Comparison of ENCODE assay signal across 18 cellular contexts in genomic region chr9:121527371-121527770, GRCh38. TPM values are rescaled to one million over a fixed set of nuclear protein-coding genes. Genes with fewer than 3 reads are reported as not detected.
DNase-seq lines count a peak whose midpoint lies in the region; ATAC-seq and TF ChIP-seq lines count a peak whose summit lies in the region.
"Had no signal": no experiment of that assay in that cellular context is flagged by ENCODE, and none has a peak within 500 bp of the region (broad histone marks: within the 10 kb centered on the region; RNA-seq: fewer than 3 reads in every experiment).

No MANE protein-coding gene starts in this region.

- H4K8ac ChIP-seq in trophoblast cell (ENCODE audit: low read depth, low read length) = peak overlapping the region; percentile 7

- H3K9me3 ChIP-seq in right atrium auricular region (no peaks in the 10 kb centered on the region), trophoblast cell (ENCODE audit: insufficient read depth, low read depth, low read length) (peaks cover 5% of the 10 kb centered on the region)
- H3K9me3 ChIP-seq: A549, HAP-1 had no signal

- no peaks in the 10 kb centered on the region for H3K36me3 ChIP-seq in right atrium auricular region
- H3K36me3 ChIP-seq in trophoblast cell (ENCODE audit: control insufficient read depth in 1 of 2, insufficient read depth in 2 of 2, low read length in 2 of 2) = no peaks in the 10 kb centered on the region
- H3K36me3 ChIP-seq: BLaER1, HAP-1 had no signal

- H2AFZ ChIP-seq in trophoblast cell (ENCODE audit: insufficient read depth, low read length, poor library complexity) = peak overlapping the region; percentile 40
- H2AFZ ChIP-seq: GM23248 had no signal

- peak overlapping the region; percentile 76 for H3K18ac ChIP-seq in trophoblast cell (ENCODE audit: low read length)

- peaks cover 17% of the 10 kb centered on the region for H3K79me1 ChIP-seq in trophoblast cell (ENCODE audit: low read length)

- H3K14ac ChIP-seq in trophoblast cell (ENCODE audit: low read length) = peak overlapping the region; percentile 88

- peak overlapping the region; percentile 99 for H2BK12ac ChIP-seq in trophoblast cell (ENCODE audit: low read length)

- DNase-seq in Right ventricle myocardium inferior (ENCODE audit: missing footprints) = no peak
- no peak for DNase-seq in cardiac septum (ENCODE audit: low spot score)
- no peak for DNase-seq in right atrium auricular region (ENCODE audit: low spot score)
- no peak for DNase-seq in trophoblast cell
- no peak for DNase-seq in Kasumi-1 (lab: John Stamatoyannopoulos, UW)
- no peak for DNase-seq in AG20443 (ENCODE audit: low spot score)
- DNase-seq in activated CD4-positive, alpha-beta T cell treated with anti-CD3 and anti-CD28 coated beads for 1 hour = no peak
- DNase-seq: Calu3; CD4-positive, alpha-beta memory T cell; DMS79 treated with DMSO at 0.1 percent for 48 hours; GF-D8; GM23248 had no signal

- no peaks in the 10 kb centered on the region for H3K27me3 ChIP-seq in right atrium auricular region
- H3K27me3 ChIP-seq in trophoblast cell (ENCODE audit: insufficient read depth, low read length) = no peaks in the 10 kb centered on the region
- H3K27me3 ChIP-seq: BLaER1 had no signal

- H3K27ac ChIP-seq in right atrium auricular region (peak overlapping the region; percentile 32 to 60), trophoblast cell (ENCODE audit: low read depth, low read length) (peak overlapping the region; percentile 2)
- H3K27ac ChIP-seq: 22Rv1, A549, BLaER1, GM23248 had no signal

- H4K91ac ChIP-seq in trophoblast cell (ENCODE audit: low read depth, low read length) = peak overlapping the region; percentile 59

- ATAC-seq in Right ventricle myocardium inferior (peak; percentile 73), GM19467 (IDR thresholded peaks at IDR 0.05; ENCODE audit: unreplicated experiment) (no peak)
- ATAC-seq: A549 had no signal

- WGBS in trophoblast cell (ENCODE audit: extremely low coverage, insufficient coverage, insufficient read length) = no CpG with 5 or more reads among the region's 16 CpGs

- peaks cover 5% of the 10 kb centered on the region for H3K79me2 ChIP-seq in trophoblast cell (ENCODE audit: control insufficient read depth, insufficient read depth, low read length, poor library complexity)

- no peak overlapping the region for H3K23ac ChIP-seq in trophoblast cell (ENCODE audit: low read length)

- peak overlapping the region; percentile 23 for H2BK120ac ChIP-seq in trophoblast cell (ENCODE audit: insufficient read depth, low read length, poor library complexity)

- H2AK5ac ChIP-seq in trophoblast cell (ENCODE audit: low read length) = peak overlapping the region; percentile 89

- TF ChIP-seq CTCF in right atrium auricular region (IDR thresholded peaks at IDR 0.05) = no peak

- H3K4me3 ChIP-seq in right atrium auricular region = no peak overlapping the region
- no peak overlapping the region for H3K4me3 ChIP-seq in trophoblast cell (ENCODE audit: low read depth, low read length)
- H3K4me3 ChIP-seq: A549, BLaER1, GM23248, HAP-1 had no signal

- peak overlapping the region; percentile 29 for H3K4ac ChIP-seq in trophoblast cell (ENCODE audit: low read depth, low read length)

- H3K4me1 ChIP-seq in right atrium auricular region (peaks cover 0 to 23% of the 10 kb centered on the region in 2 donors), trophoblast cell (ENCODE audit: control insufficient read depth in 1 of 2, insufficient read depth in 2 of 2, low read length in 2 of 2) (peaks cover 15 to 27% of the 10 kb centered on the region in 2 experiments)
- H3K4me1 ChIP-seq: A549, HAP-1 had no signal

- no peak overlapping the region for H4K12ac ChIP-seq in trophoblast cell (ENCODE audit: low read depth, low read length)

- peak overlapping the region; percentile 83 for H2BK5ac ChIP-seq in trophoblast cell (ENCODE audit: low read depth, low read length, poor library complexity)

- no peak overlapping the region for H3K4me2 ChIP-seq in trophoblast cell (ENCODE audit: low read length)
- H3K4me2 ChIP-seq: A549, BLaER1 had no signal

- intact Hi-C loops in Right ventricle myocardium inferior (cut with DNase I) = no loop called here
- intact Hi-C loops in cardiac septum (cut with DNase I) = no loop called here

- H3K9ac ChIP-seq in trophoblast cell (ENCODE audit: low read length) = no peak overlapping the region
- H3K9ac ChIP-seq: BLaER1, GM23248 had no signal

RNA-seq across cellular contexts. Expression of gene GGTA1, which starts 27.7 kb away (rescaled TPM):
- 27.9 TPM for total RNA-seq in Right ventricle myocardium inferior
- 8.8 TPM for total RNA-seq in cardiac septum
- total RNA-seq in right atrium auricular region = 10 to 100 TPM; 11.6 to 15.2 TPM
- polyA plus RNA-seq in trophoblast cell (2013) = 0.14 and 0.15 TPM in 2 replicates
- total RNA-seq: Calu3; CD4-positive, alpha-beta memory T cell; GM23248; HT-29 had no signal
- polyA plus RNA-seq: CD4-positive, alpha-beta memory T cell; GM23248 had no signal
